ENCODE assay signal across 8 cellular contexts in genomic region chr6:1424306-1424927, GRCh38. TPM values are rescaled to one million over a fixed set of nuclear protein-coding genes. Genes with fewer than 3 reads are reported as not detected.
DNase-seq lines count a peak whose midpoint lies in the region; ATAC-seq and TF ChIP-seq lines count a peak whose summit lies in the region.

No MANE protein-coding gene starts in this region.

- peaks cover 0 to 19% (median 14%) of the 10 kb centered on the region in 8 donors for H3K9me3 ChIP-seq in spleen

- peak overlapping the region in 1 of 2 donors; percentile 38 for H3K27ac Mint-ChIP-seq in effector memory CD8-positive, alpha-beta T cell

- no peaks in the 10 kb centered on the region for H3K36me3 ChIP-seq in spleen

- no peak for TF ChIP-seq POLR2A in spleen (IDR thresholded peaks at IDR 0.05)

- 29 to 38% (median 30%) methylated on average over 13 to 16 of the region's 16 CpGs for WGBS in spleen, 5 donors

- H3K4me3 Mint-ChIP-seq in effector memory CD8-positive, alpha-beta T cell = no peak overlapping the region

- H3K36me3 Mint-ChIP-seq in effector memory CD8-positive, alpha-beta T cell (ENCODE audit: insufficient read depth) = no peaks in the 10 kb centered on the region

- intact Hi-C loops in spleen (cut with DNase I; ENCODE audit: low total_unique reads) = no loop called here

- DNase-seq in NCI-H524 (lab: John Stamatoyannopoulos, UW) (peak; percentile 31 to 57), NCI-H524 treated with DMSO at 0.1 percent for 48 hours (lab: John Stamatoyannopoulos, UW) (no peak), HuH-7 (ENCODE audit: low spot score) (peak; percentile 75), T1000 (lab: John Stamatoyannopoulos, UW) (peak; percentile 12), fibroblast of pulmonary artery (ENCODE audit: low read depth) (peak; percentile 59), pons (ENCODE audit: low spot score) (peak; percentile 6), spleen (no peak)
- DNase-seq in effector memory CD8-positive, alpha-beta T cell = no peak

- H3K4me3 ChIP-seq in fibroblast of pulmonary artery (replicated peaks; ENCODE audit: low read depth, low read length) (no peak overlapping the region), spleen (no peak overlapping the region)

- H3K4me1 Mint-ChIP-seq in effector memory CD8-positive, alpha-beta T cell (ENCODE audit: low read depth in 2 of 2) = peaks cover 0 to 4% of the 10 kb centered on the region in 2 donors

- peaks cover 44 to 53% of the 10 kb centered on the region in 2 donors for H3K27me3 Mint-ChIP-seq in effector memory CD8-positive, alpha-beta T cell

- peaks cover 0 to 59% (median 11%) of the 10 kb centered on the region in 7 donors for H3K27me3 ChIP-seq in spleen (replicated peaks in 1 of 7)

- no peaks in the 10 kb centered on the region for H3K4me1 ChIP-seq in spleen

- H3K27ac ChIP-seq in spleen = no peak overlapping the region

- no peaks in the 10 kb centered on the region for H3K9me3 Mint-ChIP-seq in effector memory CD8-positive, alpha-beta T cell

- no peak for ATAC-seq in effector memory CD8-positive, alpha-beta T cell (replicated peaks)

- TF ChIP-seq CTCF in fibroblast of pulmonary artery (IDR thresholded peaks at IDR 0.05; ENCODE audit: low read length, missing control alignments) (peak; percentile 64), spleen (IDR thresholded peaks at IDR 0.05 in 8 of 11, conservative IDR thresholded peaks at IDR 0.05 in 3 of 11) (peak in 4 of 11 experiments; percentile 15 to 46 (median 25))

RNA-seq across cellular contexts. Expression of gene FOXF2, which starts 35.0 kb away (rescaled TPM):
- not detected for total RNA-seq in spleen
- not detected for polyA plus RNA-seq in spleen

Comparison
In these comparisons a context has a peak if more than half of its experiments do, and no peak if none do; other contexts are left out.
1. DNase-seq: peak in NCI-H524 (2 of 2), HuH-7 (single experiment), T1000 (single experiment), fibroblast of pulmonary artery (single experiment) and pons (single experiment); none in NCI-H524 treated with DMSO at 0.1 percent for 48 hours (single experiment), effector memory CD8-positive, alpha-beta T cell (0 of 3) and spleen (single experiment).